Comparison of ENCODE assay signal across 1 cellular context in the genomic region with DNA sequence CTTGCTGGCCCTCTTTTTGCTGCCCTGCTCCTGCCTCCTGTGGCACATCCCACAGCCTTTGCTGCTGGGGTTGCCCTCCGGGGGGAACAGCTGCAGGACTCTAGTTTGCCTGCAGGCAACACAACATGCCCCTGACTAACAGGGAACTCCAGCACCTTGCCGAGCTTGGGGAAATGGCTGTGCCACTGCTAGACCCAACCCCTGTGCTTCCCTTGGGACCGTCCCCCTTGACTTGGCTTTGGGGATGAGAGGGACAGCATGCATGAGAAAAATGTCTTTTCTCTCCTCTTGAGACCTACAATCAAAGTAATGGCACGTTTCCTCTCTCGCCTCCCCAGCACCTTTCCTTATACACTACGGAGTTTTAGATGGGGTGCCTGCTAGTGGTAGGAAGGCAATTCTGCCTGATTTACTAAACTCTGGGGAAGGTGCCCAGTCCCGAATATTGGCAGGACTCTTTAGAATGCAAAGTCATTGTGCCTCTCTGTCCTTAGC.
TF ChIP-seq lines count a peak whose summit lies in the region.

No MANE protein-coding gene starts in this region.

TF ChIP-seq in liver, 16 proteins besides CTCF, POLR2A, EP300 and RAD21 (continued from another document):
- TF ChIP-seq, protein P1, sequence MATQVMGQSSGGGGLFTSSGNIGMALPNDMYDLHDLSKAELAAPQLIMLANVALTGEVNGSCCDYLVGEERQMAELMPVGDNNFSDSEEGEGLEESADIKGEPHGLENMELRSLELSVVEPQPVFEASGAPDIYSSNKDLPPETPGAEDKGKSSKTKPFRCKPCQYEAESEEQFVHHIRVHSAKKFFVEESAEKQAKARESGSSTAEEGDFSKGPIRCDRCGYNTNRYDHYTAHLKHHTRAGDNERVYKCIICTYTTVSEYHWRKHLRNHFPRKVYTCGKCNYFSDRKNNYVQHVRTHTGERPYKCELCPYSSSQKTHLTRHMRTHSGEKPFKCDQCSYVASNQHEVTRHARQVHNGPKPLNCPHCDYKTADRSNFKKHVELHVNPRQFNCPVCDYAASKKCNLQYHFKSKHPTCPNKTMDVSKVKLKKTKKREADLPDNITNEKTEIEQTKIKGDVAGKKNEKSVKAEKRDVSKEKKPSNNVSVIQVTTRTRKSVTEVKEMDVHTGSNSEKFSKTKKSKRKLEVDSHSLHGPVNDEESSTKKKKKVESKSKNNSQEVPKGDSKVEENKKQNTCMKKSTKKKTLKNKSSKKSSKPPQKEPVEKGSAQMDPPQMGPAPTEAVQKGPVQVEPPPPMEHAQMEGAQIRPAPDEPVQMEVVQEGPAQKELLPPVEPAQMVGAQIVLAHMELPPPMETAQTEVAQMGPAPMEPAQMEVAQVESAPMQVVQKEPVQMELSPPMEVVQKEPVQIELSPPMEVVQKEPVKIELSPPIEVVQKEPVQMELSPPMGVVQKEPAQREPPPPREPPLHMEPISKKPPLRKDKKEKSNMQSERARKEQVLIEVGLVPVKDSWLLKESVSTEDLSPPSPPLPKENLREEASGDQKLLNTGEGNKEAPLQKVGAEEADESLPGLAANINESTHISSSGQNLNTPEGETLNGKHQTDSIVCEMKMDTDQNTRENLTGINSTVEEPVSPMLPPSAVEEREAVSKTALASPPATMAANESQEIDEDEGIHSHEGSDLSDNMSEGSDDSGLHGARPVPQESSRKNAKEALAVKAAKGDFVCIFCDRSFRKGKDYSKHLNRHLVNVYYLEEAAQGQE (IDR thresholded peaks at IDR 0.05) = no peak
- no peak for TF ChIP-seq YY1 (IDR thresholded peaks at IDR 0.05)
- TF ChIP-seq RXRA (IDR thresholded peaks at IDR 0.05) = no peak
- no peak for TF ChIP-seq FOXA2 (IDR thresholded peaks at IDR 0.05)
- TF ChIP-seq EGR1 (IDR thresholded peaks at IDR 0.05; ENCODE audit: low read depth in 2 of 2) = no peak
- TF ChIP-seq HNF4A (conservative IDR thresholded peaks at IDR 0.05) = no peak
